Comparison of ENCODE assay signal across 1 cellular context in the genomic region with DNA sequence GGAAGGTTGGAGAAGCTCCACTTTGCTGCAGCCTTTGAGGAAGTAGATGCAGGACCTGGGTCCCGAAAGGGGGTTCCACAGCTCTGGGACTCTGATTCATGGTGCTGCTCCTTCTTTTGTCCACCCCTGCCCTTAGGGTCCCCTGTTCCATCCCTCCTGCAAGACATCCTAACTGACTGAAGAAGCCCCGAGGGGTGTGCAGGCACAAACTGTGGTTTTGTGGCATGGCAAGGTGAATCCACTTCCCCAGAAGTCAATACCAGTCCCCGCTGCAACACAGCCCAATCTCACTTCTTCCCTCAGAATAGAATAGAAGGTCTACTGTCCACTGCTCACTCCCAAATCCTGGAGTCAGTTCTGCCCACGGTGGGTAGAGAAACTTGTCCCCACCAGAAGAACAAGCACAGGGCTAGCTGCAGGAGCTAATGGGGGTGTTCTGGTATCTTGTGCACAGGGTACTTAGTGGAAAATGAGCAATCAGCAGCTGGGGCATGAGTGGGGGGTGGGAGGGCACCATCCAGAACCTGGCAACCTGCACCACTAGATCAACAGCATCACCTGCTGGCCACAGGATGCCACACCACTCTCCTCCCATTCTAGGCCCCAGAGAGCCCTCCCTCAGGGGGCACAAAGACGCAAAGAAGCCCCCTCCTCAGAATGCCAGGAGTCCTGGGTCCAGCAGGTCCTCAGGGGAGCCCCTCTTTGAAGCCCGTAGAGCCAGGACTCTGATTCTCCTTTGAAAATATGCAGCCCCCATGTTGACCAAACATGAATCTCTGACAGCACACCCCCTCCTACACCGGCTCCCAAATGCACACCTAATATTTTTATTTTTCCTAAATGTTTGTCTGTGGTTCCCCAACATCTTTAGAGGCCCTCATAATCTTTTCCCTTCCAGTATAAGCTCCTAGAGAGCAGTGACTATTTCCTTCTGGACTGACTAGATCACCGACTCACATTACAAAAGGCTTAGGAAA.
TF ChIP-seq lines count a peak whose summit lies in the region.

No MANE protein-coding gene starts in this region.

TF ChIP-seq in GM12878, 131 proteins besides CTCF, POLR2A, EP300 and RAD21 (continued from another document):
- TF ChIP-seq, protein P1, sequence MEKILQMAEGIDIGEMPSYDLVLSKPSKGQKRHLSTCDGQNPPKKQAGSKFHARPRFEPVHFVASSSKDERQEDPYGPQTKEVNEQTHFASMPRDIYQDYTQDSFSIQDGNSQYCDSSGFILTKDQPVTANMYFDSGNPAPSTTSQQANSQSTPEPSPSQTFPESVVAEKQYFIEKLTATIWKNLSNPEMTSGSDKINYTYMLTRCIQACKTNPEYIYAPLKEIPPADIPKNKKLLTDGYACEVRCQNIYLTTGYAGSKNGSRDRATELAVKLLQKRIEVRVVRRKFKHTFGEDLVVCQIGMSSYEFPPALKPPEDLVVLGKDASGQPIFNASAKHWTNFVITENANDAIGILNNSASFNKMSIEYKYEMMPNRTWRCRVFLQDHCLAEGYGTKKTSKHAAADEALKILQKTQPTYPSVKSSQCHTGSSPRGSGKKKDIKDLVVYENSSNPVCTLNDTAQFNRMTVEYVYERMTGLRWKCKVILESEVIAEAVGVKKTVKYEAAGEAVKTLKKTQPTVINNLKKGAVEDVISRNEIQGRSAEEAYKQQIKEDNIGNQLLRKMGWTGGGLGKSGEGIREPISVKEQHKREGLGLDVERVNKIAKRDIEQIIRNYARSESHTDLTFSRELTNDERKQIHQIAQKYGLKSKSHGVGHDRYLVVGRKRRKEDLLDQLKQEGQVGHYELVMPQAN (conservative IDR thresholded peaks at IDR 0.05), result no peak
- TF ChIP-seq EZH2 (IDR thresholded peaks at IDR 0.05; ENCODE audit: borderline replicate concordance, control insufficient read depth, low read depth, low read length), result no peak
- TF ChIP-seq, protein P2, sequence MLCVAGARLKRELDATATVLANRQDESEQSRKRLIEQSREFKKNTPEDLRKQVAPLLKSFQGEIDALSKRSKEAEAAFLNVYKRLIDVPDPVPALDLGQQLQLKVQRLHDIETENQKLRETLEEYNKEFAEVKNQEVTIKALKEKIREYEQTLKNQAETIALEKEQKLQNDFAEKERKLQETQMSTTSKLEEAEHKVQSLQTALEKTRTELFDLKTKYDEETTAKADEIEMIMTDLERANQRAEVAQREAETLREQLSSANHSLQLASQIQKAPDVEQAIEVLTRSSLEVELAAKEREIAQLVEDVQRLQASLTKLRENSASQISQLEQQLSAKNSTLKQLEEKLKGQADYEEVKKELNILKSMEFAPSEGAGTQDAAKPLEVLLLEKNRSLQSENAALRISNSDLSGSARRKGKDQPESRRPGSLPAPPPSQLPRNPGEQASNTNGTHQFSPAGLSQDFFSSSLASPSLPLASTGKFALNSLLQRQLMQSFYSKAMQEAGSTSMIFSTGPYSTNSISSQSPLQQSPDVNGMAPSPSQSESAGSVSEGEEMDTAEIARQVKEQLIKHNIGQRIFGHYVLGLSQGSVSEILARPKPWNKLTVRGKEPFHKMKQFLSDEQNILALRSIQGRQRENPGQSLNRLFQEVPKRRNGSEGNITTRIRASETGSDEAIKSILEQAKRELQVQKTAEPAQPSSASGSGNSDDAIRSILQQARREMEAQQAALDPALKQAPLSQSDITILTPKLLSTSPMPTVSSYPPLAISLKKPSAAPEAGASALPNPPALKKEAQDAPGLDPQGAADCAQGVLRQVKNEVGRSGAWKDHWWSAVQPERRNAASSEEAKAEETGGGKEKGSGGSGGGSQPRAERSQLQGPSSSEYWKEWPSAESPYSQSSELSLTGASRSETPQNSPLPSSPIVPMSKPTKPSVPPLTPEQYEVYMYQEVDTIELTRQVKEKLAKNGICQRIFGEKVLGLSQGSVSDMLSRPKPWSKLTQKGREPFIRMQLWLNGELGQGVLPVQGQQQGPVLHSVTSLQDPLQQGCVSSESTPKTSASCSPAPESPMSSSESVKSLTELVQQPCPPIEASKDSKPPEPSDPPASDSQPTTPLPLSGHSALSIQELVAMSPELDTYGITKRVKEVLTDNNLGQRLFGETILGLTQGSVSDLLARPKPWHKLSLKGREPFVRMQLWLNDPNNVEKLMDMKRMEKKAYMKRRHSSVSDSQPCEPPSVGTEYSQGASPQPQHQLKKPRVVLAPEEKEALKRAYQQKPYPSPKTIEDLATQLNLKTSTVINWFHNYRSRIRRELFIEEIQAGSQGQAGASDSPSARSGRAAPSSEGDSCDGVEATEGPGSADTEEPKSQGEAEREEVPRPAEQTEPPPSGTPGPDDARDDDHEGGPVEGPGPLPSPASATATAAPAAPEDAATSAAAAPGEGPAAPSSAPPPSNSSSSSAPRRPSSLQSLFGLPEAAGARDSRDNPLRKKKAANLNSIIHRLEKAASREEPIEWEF (IDR thresholded peaks at IDR 0.05; ENCODE audit: insufficient replicate concordance, low read depth, low read length), result no peak
- TF ChIP-seq BMI1 (IDR thresholded peaks at IDR 0.05; ENCODE audit: borderline replicate concordance), result no peak
- TF ChIP-seq, protein P3, sequence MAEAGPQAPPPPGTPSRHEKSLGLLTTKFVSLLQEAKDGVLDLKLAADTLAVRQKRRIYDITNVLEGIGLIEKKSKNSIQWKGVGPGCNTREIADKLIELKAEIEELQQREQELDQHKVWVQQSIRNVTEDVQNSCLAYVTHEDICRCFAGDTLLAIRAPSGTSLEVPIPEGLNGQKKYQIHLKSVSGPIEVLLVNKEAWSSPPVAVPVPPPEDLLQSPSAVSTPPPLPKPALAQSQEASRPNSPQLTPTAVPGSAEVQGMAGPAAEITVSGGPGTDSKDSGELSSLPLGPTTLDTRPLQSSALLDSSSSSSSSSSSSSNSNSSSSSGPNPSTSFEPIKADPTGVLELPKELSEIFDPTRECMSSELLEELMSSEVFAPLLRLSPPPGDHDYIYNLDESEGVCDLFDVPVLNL (IDR thresholded peaks at IDR 0.05; ENCODE audit: low read depth, low read length), result no peak
- TF ChIP-seq NFIC (IDR thresholded peaks at IDR 0.05; ENCODE audit: low read depth, low read length), result no peak
- no peak for TF ChIP-seq CEBPB (IDR thresholded peaks at IDR 0.05; ENCODE audit: borderline replicate concordance in 1 of 2, low read depth in 2 of 2, low read length in 2 of 2)
- TF ChIP-seq, protein P4, sequence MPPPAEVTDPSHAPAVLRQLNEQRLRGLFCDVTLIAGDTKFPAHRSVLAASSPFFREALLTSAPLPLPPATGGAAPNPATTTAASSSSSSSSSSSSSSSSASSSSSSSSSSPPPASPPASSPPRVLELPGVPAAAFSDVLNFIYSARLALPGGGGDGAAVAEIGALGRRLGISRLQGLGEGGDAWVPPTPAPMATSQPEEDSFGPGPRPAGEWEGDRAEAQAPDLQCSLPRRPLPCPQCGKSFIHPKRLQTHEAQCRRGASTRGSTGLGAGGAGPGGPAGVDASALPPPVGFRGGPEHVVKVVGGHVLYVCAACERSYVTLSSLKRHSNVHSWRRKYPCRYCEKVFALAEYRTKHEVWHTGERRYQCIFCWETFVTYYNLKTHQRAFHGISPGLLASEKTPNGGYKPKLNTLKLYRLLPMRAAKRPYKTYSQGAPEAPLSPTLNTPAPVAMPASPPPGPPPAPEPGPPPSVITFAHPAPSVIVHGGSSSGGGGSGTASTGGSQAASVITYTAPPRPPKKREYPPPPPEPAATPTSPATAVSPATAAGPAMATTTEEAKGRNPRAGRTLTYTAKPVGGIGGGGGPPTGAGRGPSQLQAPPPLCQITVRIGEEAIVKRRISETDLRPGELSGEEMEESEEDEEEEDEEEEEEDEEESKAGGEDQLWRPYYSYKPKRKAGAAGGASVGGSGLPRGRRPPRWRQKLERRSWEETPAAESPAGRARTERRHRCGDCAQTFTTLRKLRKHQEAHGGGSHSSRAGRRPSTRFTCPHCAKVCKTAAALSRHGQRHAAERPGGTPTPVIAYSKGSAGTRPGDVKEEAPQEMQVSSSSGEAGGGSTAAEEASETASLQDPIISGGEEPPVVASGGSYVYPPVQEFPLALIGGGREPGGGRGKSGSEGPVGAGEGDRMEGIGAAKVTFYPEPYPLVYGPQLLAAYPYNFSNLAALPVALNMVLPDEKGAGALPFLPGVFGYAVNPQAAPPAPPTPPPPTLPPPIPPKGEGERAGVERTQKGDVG (CRISPR knock-in tag; IDR thresholded peaks at IDR 0.05), result no peak
- TF ChIP-seq BCL11A (IDR thresholded peaks at IDR 0.05; ENCODE audit: low read depth, low read length), result no peak
